In the genomic region with DNA sequence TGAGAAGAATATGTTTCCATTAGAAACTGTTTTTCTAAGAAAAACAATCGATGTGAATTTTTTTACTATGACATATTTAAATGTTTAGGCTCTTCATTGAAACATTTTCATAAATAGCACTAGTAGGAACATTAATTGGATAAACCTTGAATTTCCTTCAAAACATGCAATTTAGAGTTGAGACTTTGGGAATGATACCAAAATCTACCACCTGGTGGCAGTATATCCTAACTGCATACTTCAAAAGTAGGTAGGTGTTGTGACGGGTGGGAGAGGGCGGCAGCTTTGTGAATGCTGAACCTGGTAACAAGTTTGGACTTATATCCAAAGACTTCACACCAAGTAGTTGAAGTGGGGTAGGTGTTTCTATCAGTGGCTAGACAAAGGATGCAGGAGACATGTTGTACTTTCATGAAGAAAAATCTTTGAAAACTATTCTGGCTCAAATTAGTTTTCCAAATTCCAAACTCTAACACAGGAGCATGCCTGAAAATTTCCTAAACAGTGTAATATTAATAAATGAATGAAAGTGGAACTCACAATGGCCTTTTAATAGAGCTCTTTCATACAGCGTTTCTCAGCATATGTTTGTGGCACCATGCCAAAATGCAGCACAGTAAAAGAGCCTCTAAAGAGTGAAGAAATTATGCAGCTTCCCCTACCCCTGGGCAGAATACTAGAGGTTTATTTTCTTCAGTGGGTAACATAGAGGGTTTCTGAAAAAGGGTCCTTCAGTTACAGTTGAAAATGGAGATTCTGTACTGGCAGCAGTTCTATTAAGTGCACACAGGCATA, we compare ENCODE assay signal across 8 cellular contexts.
DNase-seq lines count a peak whose midpoint lies in the region; ATAC-seq and TF ChIP-seq lines count a peak whose summit lies in the region.

No MANE protein-coding gene starts in this region.

- H3K79me1 ChIP-seq in neuronal stem cell (ENCODE audit: low read depth, low read length): no peaks in the 10 kb centered on the region

- no peak overlapping the region for H3K27ac ChIP-seq in neuronal stem cell (replicated peaks; ENCODE audit: low read length)

- intact Hi-C loops in sciatic nerve (cut with DNase I): no loop called here

- ATAC-seq in GM18505 (IDR thresholded peaks at IDR 0.05; ENCODE audit: unreplicated experiment) (peak; percentile 95), HG02852 (IDR thresholded peaks at IDR 0.05; ENCODE audit: unreplicated experiment) (peak; percentile 91), sciatic nerve (no peak)

- no peak overlapping the region for H2BK120ac ChIP-seq in neuronal stem cell (ENCODE audit: low read depth, low read length)

- no peak overlapping the region for H2BK5ac ChIP-seq in neuronal stem cell (ENCODE audit: low read length)

- H3K9me3 ChIP-seq in BE2C (no peaks in the 10 kb centered on the region), neuronal stem cell (replicated peaks in 1 of 2; ENCODE audit: control insufficient read depth in 2 of 2, insufficient read depth in 1 of 2, low read depth in 1 of 2, low read length in 2 of 2) (no peaks in the 10 kb centered on the region)

- H4K8ac ChIP-seq in neuronal stem cell (ENCODE audit: low read depth, low read length): no peak overlapping the region

- H3K36me3 ChIP-seq in BE2C (no peaks in the 10 kb centered on the region), neuronal stem cell (replicated peaks in 1 of 2; ENCODE audit: control insufficient read depth in 2 of 2, insufficient read depth in 2 of 2, low read length in 2 of 2) (no peaks in the 10 kb centered on the region)

- H3K23ac ChIP-seq in neuronal stem cell (ENCODE audit: low read depth, low read length, poor library complexity): no peak overlapping the region

- H3K27me3 ChIP-seq in BE2C (no peaks in the 10 kb centered on the region), neuronal stem cell (ENCODE audit: control insufficient read depth in 3 of 3, insufficient read depth in 3 of 3, low read depth in 1 of 3, low read length in 3 of 3) (no peaks in the 10 kb centered on the region)

- H3K4me2 ChIP-seq in neuronal stem cell (ENCODE audit: insufficient read depth, low read length, poor library complexity, severe bottlenecking): no peak overlapping the region

- H3K9ac ChIP-seq in neuronal stem cell (ENCODE audit: low read depth, low read length, poor library complexity): no peak overlapping the region

- H3K4ac ChIP-seq in neuronal stem cell (ENCODE audit: low read length): no peak overlapping the region

- H2BK15ac ChIP-seq in neuronal stem cell (ENCODE audit: low read length): no peak overlapping the region

- H2BK12ac ChIP-seq in neuronal stem cell (ENCODE audit: low read length): no peak overlapping the region

- H3K4me3 ChIP-seq in BE2C (ENCODE audit: low read depth, low read length): no peak overlapping the region
- H3K4me3 ChIP-seq in neuronal stem cell (ENCODE audit: low read length in 2 of 2): no peak overlapping the region

- H3K14ac ChIP-seq in neuronal stem cell (ENCODE audit: low read length): no peak overlapping the region

- DNase-seq in BE2C: peak; percentile 34
- peak; percentile 77 for DNase-seq in NCI-H1694 (lab: John Stamatoyannopoulos, UW)
- DNase-seq in activated CD4-positive, alpha-beta T cell treated with anti-CD3 and anti-CD28 coated beads for 4 hours: peak; percentile 14 to 37
- DNase-seq in fibroblast of gingiva (ENCODE audit: low read depth): peak; percentile 48
- peak; percentile 56 for DNase-seq in neuronal stem cell (ENCODE audit: low spot score)
- DNase-seq in sciatic nerve (ENCODE audit: low spot score): no peak

- no peak for TF ChIP-seq POLR2A in GM18505 (IDR thresholded peaks at IDR 0.05; ENCODE audit: borderline replicate concordance, extremely low read depth, insufficient read depth, insufficient read length)

- H3K18ac ChIP-seq in neuronal stem cell (ENCODE audit: low read length): no peak overlapping the region

- no peak overlapping the region for H2AFZ ChIP-seq in neuronal stem cell (ENCODE audit: low read length)

- H2AK5ac ChIP-seq in neuronal stem cell (ENCODE audit: low read depth, low read length): no peak overlapping the region

- H3K4me1 ChIP-seq in BE2C (no peaks in the 10 kb centered on the region), neuronal stem cell (ENCODE audit: control insufficient read depth in 2 of 2, insufficient read depth in 1 of 2, low read depth in 1 of 2, low read length in 2 of 2) (no peaks in the 10 kb centered on the region)

- no CpG with 5 or more reads among the region's 4 CpGs for WGBS in neuronal stem cell (ENCODE audit: extremely low coverage in 2 of 2, insufficient read length in 2 of 2, insufficient replicate concordance in 1 of 2), 2 donors

- TF ChIP-seq CTCF in BE2C (IDR thresholded peaks at IDR 0.05; ENCODE audit: low read depth, low read length): peak; percentile 79

- H4K91ac ChIP-seq in neuronal stem cell (ENCODE audit: low read depth, low read length, poor library complexity): no peak overlapping the region
